Comparison of ENCODE assay signal across 31 cellular contexts in the genomic region with DNA sequence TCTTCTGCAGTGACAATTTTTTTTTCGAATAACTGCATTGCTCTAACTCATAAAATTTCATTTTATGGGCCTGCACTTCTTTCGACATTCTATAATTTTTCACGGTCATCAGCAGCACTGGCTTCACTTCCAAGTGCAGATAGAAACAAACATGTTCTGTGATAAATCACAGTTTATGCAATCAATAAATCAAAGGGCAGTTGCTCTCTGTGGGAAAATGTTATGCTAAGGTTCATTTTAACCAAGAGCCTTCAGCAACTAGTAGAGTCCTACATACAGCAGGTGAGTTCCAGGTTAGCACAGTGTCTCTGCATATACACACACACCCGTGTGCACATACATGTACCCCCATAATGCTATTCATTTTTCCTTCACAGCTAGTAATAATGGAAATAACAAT.
"Had no signal": no experiment of that assay in that cellular context is flagged by ENCODE, and none has a peak within 500 bp of the region (broad histone marks: within the 10 kb centered on the region; RNA-seq: fewer than 3 reads in every experiment).

No MANE protein-coding gene starts in this region.

- H3K4me1 ChIP-seq: left lung, pancreas, prostate gland, testis, thyroid gland, upper lobe of right lung had no signal

- DNase-seq: heart right ventricle; islet precursor cell; left lung; mesendoderm; midbrain; mucosa of descending colon; naive thymus-derived CD4-positive, alpha-beta T cell; nucleus accumbens; pancreas; posterior cingulate gyrus; retina; right cardiac atrium; sigmoid colon; stimulated activated CD4-positive, alpha-beta T cell treated with anti-CD3 and anti-CD28 coated beads, Interleukin-1b, Interleukin-23, amount 100 ng/mL, for 48 hours; stimulated activated CD4-positive, alpha-beta T cell treated with anti-CD3 and anti-CD28 coated beads, Interleukin-2, amount 100 ng/mL, for 48 hours; stimulated activated CD4-positive, alpha-beta T cell treated with anti-CD3 and anti-CD28 coated beads, Interleukin-4, amount 100 ng/mL, for 4 hours; stimulated activated CD8-positive, alpha-beta memory T cell treated with anti-CD3 and anti-CD28 coated beads, Interleukin-4, amount 100 ng/mL, for 48 hours; stimulated activated naive CD4-positive, alpha-beta T cell treated with Interleukin-2 at 50 U/mL for 16 hours; stimulated activated naive CD8-positive, alpha-beta T cell treated with anti-CD3 and anti-CD28 coated beads, Interleukin-15, amount 100 ng/mL, for 72 hours; testis; thyroid gland; trophoblast cell; upper lobe of right lung had no signal

- H3K4me3 Mint-ChIP-seq: naive thymus-derived CD4-positive, alpha-beta T cell; natural killer cell treated with Interleukin-12 subunit alpha and Interleukin-12 subunit beta and Interleukin-15 and Interleukin-18, amount 100 ng/mL, for 72 hours; neural crest cell; stimulated activated memory B cell treated with anti-CD40 and anti-IgM and Interleukin-4, amounts not matched to agents 10 μg/mL and 1 μg/mL and 100 μg/mL, for 72 hours; stimulated activated naive CD8-positive, alpha-beta T cell treated with anti-CD3 and anti-CD28 coated beads, Interleukin-15, amount 100 ng/mL, for 72 hours had no signal

- H3K9me3 Mint-ChIP-seq: natural killer cell treated with Interleukin-12 subunit alpha and Interleukin-12 subunit beta and Interleukin-15 and Interleukin-18, amount 100 ng/mL, for 72 hours; neural crest cell; stimulated activated memory B cell treated with anti-CD40 and anti-IgM and Interleukin-4, amounts not matched to agents 10 μg/mL and 1 μg/mL and 100 μg/mL, for 72 hours; stimulated activated naive CD8-positive, alpha-beta T cell treated with anti-CD3 and anti-CD28 coated beads, Interleukin-15, amount 100 ng/mL, for 72 hours had no signal

- H3K27ac Mint-ChIP-seq: naive thymus-derived CD4-positive, alpha-beta T cell; natural killer cell treated with Interleukin-12 subunit alpha and Interleukin-12 subunit beta and Interleukin-15 and Interleukin-18, amount 100 ng/mL, for 72 hours; stimulated activated memory B cell treated with anti-CD40 and anti-IgM and Interleukin-4, amounts not matched to agents 10 μg/mL and 1 μg/mL and 100 μg/mL, for 72 hours; stimulated activated naive CD8-positive, alpha-beta T cell treated with anti-CD3 and anti-CD28 coated beads, Interleukin-15, amount 100 ng/mL, for 72 hours had no signal

- ATAC-seq: heart right ventricle; left lung; mucosa of descending colon; naive thymus-derived CD4-positive, alpha-beta T cell; natural killer cell treated with Interleukin-12 subunit alpha and Interleukin-12 subunit beta and Interleukin-15 and Interleukin-18, amount 100 ng/mL, for 72 hours; pancreas; right cardiac atrium; stimulated activated memory B cell treated with anti-CD40 and anti-IgM and Interleukin-4, amounts not matched to agents 10 μg/mL and 1 μg/mL and 100 μg/mL, for 72 hours; stimulated activated naive CD8-positive, alpha-beta T cell treated with anti-CD3 and anti-CD28 coated beads, Interleukin-15, amount 100 ng/mL, for 72 hours; upper lobe of right lung had no signal

- H3K9me3 ChIP-seq: heart right ventricle, left lung, mucosa of descending colon, pancreas, prostate gland, sigmoid colon, testis, thyroid gland, upper lobe of right lung had no signal

- H3K36me3 ChIP-seq: heart right ventricle, left lung, pancreas, prostate gland, sigmoid colon, thyroid gland, upper lobe of right lung had no signal

- H3K36me3 Mint-ChIP-seq: naive thymus-derived CD4-positive, alpha-beta T cell; natural killer cell treated with Interleukin-12 subunit alpha and Interleukin-12 subunit beta and Interleukin-15 and Interleukin-18, amount 100 ng/mL, for 72 hours; stimulated activated memory B cell treated with anti-CD40 and anti-IgM and Interleukin-4, amounts not matched to agents 10 μg/mL and 1 μg/mL and 100 μg/mL, for 72 hours had no signal

- H3K4me1 Mint-ChIP-seq: neural crest cell; stimulated activated memory B cell treated with anti-CD40 and anti-IgM and Interleukin-4, amounts not matched to agents 10 μg/mL and 1 μg/mL and 100 μg/mL, for 72 hours; stimulated activated naive CD8-positive, alpha-beta T cell treated with anti-CD3 and anti-CD28 coated beads, Interleukin-15, amount 100 ng/mL, for 72 hours had no signal

- H2AFZ ChIP-seq: hepatocyte had no signal

- H3K79me2 ChIP-seq: hepatocyte had no signal

- H3K27ac ChIP-seq: heart right ventricle, hepatocyte, left lung, pancreas, prostate gland, sigmoid colon, testis, thyroid gland, upper lobe of right lung had no signal

- H3K4me2 ChIP-seq: hepatocyte, smooth muscle cell had no signal

- H3K27me3 Mint-ChIP-seq: stimulated activated memory B cell treated with anti-CD40 and anti-IgM and Interleukin-4, amounts not matched to agents 10 μg/mL and 1 μg/mL and 100 μg/mL, for 72 hours had no signal

- H3K27me3 ChIP-seq: hepatocyte, left lung, pancreas, sigmoid colon, testis, thyroid gland, upper lobe of right lung had no signal

- H3K4me3 ChIP-seq: heart right ventricle, hepatocyte, left lung, lung, mucosa of descending colon, pancreas, prostate gland, sigmoid colon, smooth muscle cell, testis, thyroid gland, upper lobe of right lung had no signal

- FAIRE-seq: pancreas, urothelium cell line had no signal
